Comparison of ENCODE assay signal across 8 cellular contexts in the genomic region with DNA sequence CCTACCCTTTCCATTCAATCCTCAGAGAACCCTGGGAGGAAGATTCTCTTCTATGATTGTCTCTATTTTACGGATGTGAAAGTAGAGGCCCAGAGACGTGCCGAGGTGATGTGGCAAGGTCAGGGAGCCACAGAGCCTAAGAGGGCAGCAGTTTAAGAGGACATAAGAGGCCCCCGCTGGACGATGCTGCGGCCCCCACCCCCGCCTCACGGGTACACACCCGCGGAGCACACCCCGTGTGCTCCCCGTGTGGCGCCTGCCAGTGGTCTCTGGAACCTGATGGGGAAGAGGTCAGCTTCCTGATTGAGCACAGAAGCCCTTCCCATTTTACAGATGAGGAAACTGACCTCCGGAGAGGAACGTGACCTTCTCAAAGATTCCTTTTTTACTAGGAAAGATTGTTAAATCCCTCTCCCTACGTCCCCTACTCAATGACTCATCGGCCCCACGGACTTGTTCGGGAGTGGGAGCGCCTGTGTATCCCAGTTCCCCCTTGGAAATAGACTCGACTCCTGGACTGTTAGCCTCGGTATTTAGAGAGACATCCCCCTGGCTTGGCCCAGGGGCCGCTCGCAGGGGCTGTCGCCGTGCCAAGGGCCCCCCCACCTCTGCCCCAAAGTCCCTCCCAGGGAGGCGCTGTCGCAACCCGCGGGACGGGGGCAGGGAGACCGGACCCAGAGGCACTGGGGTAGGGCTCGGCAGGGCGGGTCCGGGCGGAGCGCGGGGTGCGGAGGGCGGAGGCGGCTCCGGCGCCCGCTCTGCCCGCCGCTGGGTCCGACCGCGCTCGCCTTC. TPM values are rescaled to one million over a fixed set of nuclear protein-coding genes. Genes with fewer than 3 reads are reported as not detected.
DNase-seq lines count a peak whose midpoint lies in the region; ATAC-seq and TF ChIP-seq lines count a peak whose summit lies in the region.

A gene with protein sequence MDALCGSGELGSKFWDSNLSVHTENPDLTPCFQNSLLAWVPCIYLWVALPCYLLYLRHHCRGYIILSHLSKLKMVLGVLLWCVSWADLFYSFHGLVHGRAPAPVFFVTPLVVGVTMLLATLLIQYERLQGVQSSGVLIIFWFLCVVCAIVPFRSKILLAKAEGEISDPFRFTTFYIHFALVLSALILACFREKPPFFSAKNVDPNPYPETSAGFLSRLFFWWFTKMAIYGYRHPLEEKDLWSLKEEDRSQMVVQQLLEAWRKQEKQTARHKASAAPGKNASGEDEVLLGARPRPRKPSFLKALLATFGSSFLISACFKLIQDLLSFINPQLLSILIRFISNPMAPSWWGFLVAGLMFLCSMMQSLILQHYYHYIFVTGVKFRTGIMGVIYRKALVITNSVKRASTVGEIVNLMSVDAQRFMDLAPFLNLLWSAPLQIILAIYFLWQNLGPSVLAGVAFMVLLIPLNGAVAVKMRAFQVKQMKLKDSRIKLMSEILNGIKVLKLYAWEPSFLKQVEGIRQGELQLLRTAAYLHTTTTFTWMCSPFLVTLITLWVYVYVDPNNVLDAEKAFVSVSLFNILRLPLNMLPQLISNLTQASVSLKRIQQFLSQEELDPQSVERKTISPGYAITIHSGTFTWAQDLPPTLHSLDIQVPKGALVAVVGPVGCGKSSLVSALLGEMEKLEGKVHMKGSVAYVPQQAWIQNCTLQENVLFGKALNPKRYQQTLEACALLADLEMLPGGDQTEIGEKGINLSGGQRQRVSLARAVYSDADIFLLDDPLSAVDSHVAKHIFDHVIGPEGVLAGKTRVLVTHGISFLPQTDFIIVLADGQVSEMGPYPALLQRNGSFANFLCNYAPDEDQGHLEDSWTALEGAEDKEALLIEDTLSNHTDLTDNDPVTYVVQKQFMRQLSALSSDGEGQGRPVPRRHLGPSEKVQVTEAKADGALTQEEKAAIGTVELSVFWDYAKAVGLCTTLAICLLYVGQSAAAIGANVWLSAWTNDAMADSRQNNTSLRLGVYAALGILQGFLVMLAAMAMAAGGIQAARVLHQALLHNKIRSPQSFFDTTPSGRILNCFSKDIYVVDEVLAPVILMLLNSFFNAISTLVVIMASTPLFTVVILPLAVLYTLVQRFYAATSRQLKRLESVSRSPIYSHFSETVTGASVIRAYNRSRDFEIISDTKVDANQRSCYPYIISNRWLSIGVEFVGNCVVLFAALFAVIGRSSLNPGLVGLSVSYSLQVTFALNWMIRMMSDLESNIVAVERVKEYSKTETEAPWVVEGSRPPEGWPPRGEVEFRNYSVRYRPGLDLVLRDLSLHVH (N-terminal part only) (plus strand): TSS at position 759 of the 792 bp plus-strand sequence. CDS start 56 bp downstream, outside the sequence.

- H3K27me3 ChIP-seq in H7 (ENCODE audit: control insufficient read depth, insufficient read depth, low read length), result peaks cover 48% of the 10 kb centered on the region
- peaks cover 71% of the 10 kb centered on the region for H3K27me3 ChIP-seq in cardiac muscle cell
- H3K27me3 ChIP-seq in psoas muscle (ENCODE audit: insufficient read depth in 3 of 3, low read length in 2 of 3), result peaks cover 0 to 57% (median 23%) of the 10 kb centered on the region in 3 donors

- H3K27ac ChIP-seq in cardiac muscle cell, result no peak within 1 kb of the TSS
- H3K27ac ChIP-seq in psoas muscle, result no peak within 1 kb of the TSS

- H3K9me3 ChIP-seq in cardiac muscle cell (ENCODE audit: low read depth) (no peaks in the 10 kb centered on the region), psoas muscle (no peaks in the 10 kb centered on the region)

- H3K4me1 ChIP-seq in cardiac muscle cell (ENCODE audit: low read depth) (no peaks in the 10 kb centered on the region), psoas muscle (peaks cover 18% of the 10 kb centered on the region)

- DNase-seq in H7 (peak; percentile 92), T1000 (lab: John Stamatoyannopoulos, UW) (peak; percentile 74), cardiac muscle cell (ENCODE audit: low read depth in 1 of 2, low spot score in 1 of 2) (peak; percentile 28 to 63), psoas muscle (peak; percentile 65 to 67), COLO829 (ENCODE audit: low spot score) (no peak), GM10248 (ENCODE audit: extremely low spot score) (no peak), DMS114 treated with DMSO at 0.1 percent for 48 hours (lab: John Stamatoyannopoulos, UW; ENCODE audit: unreplicated experiment) (no peak)
- DNase-seq in activated naive CD4-positive, alpha-beta T cell (lab: John Stamatoyannopoulos, UW), result no peak

- intact Hi-C loops in psoas muscle (cut with DNase I), result loop anchor here in 1 of 2 donors (5.0 kb wide), 1 partner anchor 48 kb away; no protein-coding TSS in a partner anchor

- ATAC-seq in psoas muscle, result peak; percentile 29 to 47 (median 38)

- POLR2A ChIA-PET in GM10248 (lab: Yijun Ruan, JAX), result no interaction called here

- CTCF ChIA-PET in GM10248 (lab: Yijun Ruan, JAX), result no interaction called here

- WGBS in psoas muscle, 3 donors, result 15 to 26% (median 21%) methylated on average over 32 to 50 of the region's 50 CpGs

- peak within 1 kb of the TSS; percentile 44 for H3K4me3 ChIP-seq in H7 (ENCODE audit: insufficient read depth, low read depth, low read length)
- H3K4me3 ChIP-seq in cardiac muscle cell, result peak within 1 kb of the TSS; percentile 42
- H3K4me3 ChIP-seq in psoas muscle, result peak within 1 kb of the TSS; percentile 55

- H3K36me3 ChIP-seq in H7 (replicated peaks; ENCODE audit: control insufficient read depth, insufficient read depth, low read length) (no peaks in the 10 kb centered on the region), cardiac muscle cell (no peaks in the 10 kb centered on the region), psoas muscle (ENCODE audit: insufficient read depth in 1 of 2, low read depth in 1 of 2) (no peaks in the 10 kb centered on the region)

- TF ChIP-seq CTCF in cardiac muscle cell (IDR thresholded peaks at IDR 0.05; ENCODE audit: low read depth, low read length) (no peak), psoas muscle (IDR thresholded peaks at IDR 0.05) (no peak), GM10248 (IDR thresholded peaks at IDR 0.05; ENCODE audit: control extremely low read depth, extremely low read depth, low read depth, missing control alignments) (no peak)

RNA-seq across cellular contexts. Expression of the gene that starts here (rescaled TPM):
- total RNA-seq in H7 (2014; rRNA removed; shearing (Covaris generic)), result 0.33 and 0.48 TPM in 2 replicates
- not detected in 2 replicates for total RNA-seq in cardiac muscle cell
- polyA plus RNA-seq in cardiac muscle cell, result 0.06 and 0.53 TPM in 2 replicates
- 1 to 10 TPM in 2 of 4 donors, under 1 TPM in 2; 0.36 to 1.6 (median 0.94) TPM for total RNA-seq in psoas muscle
- 1 to 10 TPM in 1 of 3 donors, under 1 TPM in 2; 0.39 to 1.2 (median 0.45) TPM for polyA plus RNA-seq in psoas muscle

Comparison
In these comparisons a context has a peak if more than half of its experiments do, and no peak if none do; other contexts are left out.
1. Peak in DNase-seq and H3K4me3 ChIP-seq in H7; RNA of the gene not detected or under 1 TPM.
2. Peak in DNase-seq and H3K4me3 ChIP-seq in cardiac muscle cell; RNA of the gene not detected or under 1 TPM.
3. DNase-seq: peak in T1000 (single experiment) and psoas muscle (2 of 2); none in COLO829 (single experiment), activated naive CD4-positive, alpha-beta T cell (0 of 4), GM10248 (single experiment) and DMS114 treated with DMSO at 0.1 percent for 48 hours (single experiment).
4. Peak in every context shown above with its lines, with median percentiles within 50 percentile points of each other: H3K4me3 ChIP-seq.